ENCODE assay signal across 9 cellular contexts in genomic region chr5:148179234-148179824, GRCh38. TPM values are rescaled to one million over a fixed set of nuclear protein-coding genes. Genes with fewer than 3 reads are reported as not detected.
DNase-seq lines count a peak whose midpoint lies in the region; ATAC-seq, FAIRE-seq and TF ChIP-seq lines count a peak whose summit lies in the region.
"Had no signal": no experiment of that assay in that cellular context is flagged by ENCODE, and none has a peak within 500 bp of the region (broad histone marks: within the 10 kb centered on the region; RNA-seq: fewer than 3 reads in every experiment).

No MANE protein-coding gene starts in this region.

- no peaks in the 10 kb centered on the region for H3K4me1 ChIP-seq in aorta (ENCODE audit: control insufficient read depth in 1 of 2, insufficient read depth in 2 of 2, low read length in 2 of 2)

- peaks cover 23% of the 10 kb centered on the region for H3K27me3 Mint-ChIP-seq in neural crest cell (ENCODE audit: low read depth)

- no peak overlapping the region for H3K27ac ChIP-seq in aorta (ENCODE audit: low read depth in 1 of 2, low read length in 2 of 2)

- 31 to 36% methylated on average over 3 of the region's 3 CpGs for WGBS in aorta, 2 donors

- intact Hi-C loops in aorta (cut with DNase I): loop anchor here in 1 of 2 donors (5.0 kb wide), 1 partner anchor 553 kb away; no protein-coding TSS in a partner anchor

- ATAC-seq in GM21360 (IDR thresholded peaks at IDR 0.05; ENCODE audit: unreplicated experiment) (peak; percentile 87), aorta (ENCODE audit: low FRiP score) (no peak)

- H3K4me1 Mint-ChIP-seq in neural crest cell: no peaks in the 10 kb centered on the region

- no peaks in the 10 kb centered on the region for H3K36me3 Mint-ChIP-seq in neural crest cell (ENCODE audit: low read depth)

- no peaks in the 10 kb centered on the region for H3K9me3 Mint-ChIP-seq in neural crest cell

- H3K4me3 Mint-ChIP-seq in neural crest cell: no peak overlapping the region

- H3K4me3 ChIP-seq in aorta (ENCODE audit: low read length in 2 of 2): no peak overlapping the region

- TF ChIP-seq CTCF in neural crest cell (conservative IDR thresholded peaks at IDR 0.05): peak; percentile 90

- H3K36me3 ChIP-seq in aorta (ENCODE audit: control insufficient read depth in 1 of 2, insufficient read depth in 2 of 2, low read length in 1 of 2): no peaks in the 10 kb centered on the region

- FAIRE-seq in HTR-8/SVneo (lab: Jason Lieb, UNC): no peak

- DNase-seq in DMS114 treated with DMSO at 0.1 percent for 48 hours (lab: John Stamatoyannopoulos, UW; ENCODE audit: unreplicated experiment) (peak; percentile 50), LoVo (ENCODE audit: low spot score) (peak; percentile 81), SK-N-DZ (ENCODE audit: low spot score) (peak; percentile 58), fibroblast of gingiva (ENCODE audit: low read depth) (peak; percentile 51), neural crest cell (ENCODE audit: low read depth, low spot score) (no peak), HTR-8/SVneo (ENCODE audit: insufficient read length, low spot score) (no peak), aorta (no peak)

- H3K27ac Mint-ChIP-seq in neural crest cell (ENCODE audit: unreplicated experiment): no peak overlapping the region

- no peaks in the 10 kb centered on the region for H3K27me3 ChIP-seq in aorta (ENCODE audit: control insufficient read depth in 1 of 2, insufficient read depth in 2 of 2, low read length in 1 of 2)

- H3K9me3 ChIP-seq in aorta (ENCODE audit: control insufficient read depth, low read length): no peaks in the 10 kb centered on the region

RNA-seq across cellular contexts. Expression of gene SPINK14, which starts 11.0 kb away (rescaled TPM):
- polyA plus RNA-seq in SK-N-DZ (2014; cell fraction: cytosol; rRNA removed): not detected in 2 replicates
- polyA plus RNA-seq in SK-N-DZ (2014; cell fraction: nucleus; rRNA removed): not detected in 2 replicates
- total RNA-seq in neural crest cell (not detected in 2 replicates), aorta (not detected)
- not detected for polyA plus RNA-seq in aorta
- total RNA-seq: T-helper 1 cell treated with Interleukin-12 subunit alpha and Interleukin-12 subunit beta and Interleukin-4 antibody, amounts not matched to agents 30 ng/mL and 1 ng/mL, for 36 hours had no signal

RNA-seq across cellular contexts. Expression of gene SPINK6, which starts 23.5 kb away (rescaled TPM):
- polyA plus RNA-seq in SK-N-DZ (2014; cell fraction: cytosol; rRNA removed): not detected in 2 replicates
- polyA plus RNA-seq in SK-N-DZ (2014; cell fraction: nucleus; rRNA removed): not detected in 2 replicates
- total RNA-seq in neural crest cell (not detected in 2 replicates), aorta (not detected)
- not detected for polyA plus RNA-seq in aorta
- total RNA-seq: T-helper 1 cell treated with Interleukin-12 subunit alpha and Interleukin-12 subunit beta and Interleukin-4 antibody, amounts not matched to agents 30 ng/mL and 1 ng/mL, for 36 hours had no signal

RNA-seq across cellular contexts. Expression of gene MARCOL, which starts 59.0 kb away (rescaled TPM):
- not detected in 2 replicates for polyA plus RNA-seq in SK-N-DZ (2014; cell fraction: cytosol; rRNA removed)
- not detected in 2 replicates for polyA plus RNA-seq in SK-N-DZ (2014; cell fraction: nucleus; rRNA removed)
- not detected in 2 replicates for total RNA-seq in neural crest cell
- total RNA-seq in aorta: not detected
- polyA plus RNA-seq in aorta: not detected
- total RNA-seq: T-helper 1 cell treated with Interleukin-12 subunit alpha and Interleukin-12 subunit beta and Interleukin-4 antibody, amounts not matched to agents 30 ng/mL and 1 ng/mL, for 36 hours had no signal

Comparison
In these comparisons a context has a peak if more than half of its experiments do, and no peak if none do; other contexts are left out.
1. DNase-seq: peak in DMS114 treated with DMSO at 0.1 percent for 48 hours (single experiment), LoVo (single experiment), SK-N-DZ (single experiment) and fibroblast of gingiva (single experiment); none in neural crest cell (single experiment), HTR-8/SVneo (single experiment) and aorta (0 of 2).